ENCODE assay signal across 9 cellular contexts in the genomic region with DNA sequence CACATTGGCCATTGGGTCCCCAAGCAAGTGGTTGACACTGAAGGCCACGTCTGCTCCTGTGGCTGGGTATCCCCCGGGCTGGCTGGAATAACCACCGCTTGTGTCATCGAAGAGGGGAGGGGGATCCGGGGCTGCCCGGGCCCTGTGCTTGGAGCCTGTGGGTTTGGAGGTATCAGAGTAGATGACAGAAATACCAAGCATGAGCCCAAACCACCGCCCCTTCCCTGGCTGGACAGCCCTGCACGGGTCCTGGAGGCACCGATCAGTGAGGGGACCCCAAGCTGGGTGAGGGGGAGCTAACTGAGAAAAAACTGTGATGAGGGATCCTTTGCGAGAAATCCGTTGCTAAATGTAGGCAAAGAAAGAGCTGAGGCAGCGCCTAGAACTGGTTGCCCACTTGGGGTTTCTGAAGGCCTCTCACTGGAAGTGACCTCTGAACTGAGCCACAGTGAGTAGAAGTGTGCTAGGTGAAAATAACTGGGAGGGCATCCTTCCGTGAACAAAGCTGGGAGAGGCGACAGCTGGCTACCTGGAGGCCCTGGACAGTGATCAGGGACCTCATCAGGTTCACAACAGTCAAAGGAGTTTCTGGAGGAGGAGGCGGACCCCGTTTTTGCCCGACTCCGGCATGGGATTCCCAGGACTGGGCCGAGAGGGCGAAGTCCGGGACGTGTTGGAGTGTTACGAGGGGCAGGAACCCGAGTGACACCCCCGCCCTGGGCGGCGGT. TPM values are rescaled to one million over a fixed set of nuclear protein-coding genes. Genes with fewer than 3 reads are reported as not detected.
A peak's percentile ranks its signal among the peaks of the same experiment; 100 is the strongest.
DNase-seq lines count a peak whose midpoint lies in the region; ATAC-seq and TF ChIP-seq lines count a peak whose summit lies in the region.
"Had no signal": no experiment of that assay in that cellular context is flagged by ENCODE, and none has a peak within 500 bp of the region (broad histone marks: within the 10 kb centered on the region; RNA-seq: fewer than 3 reads in every experiment).

No MANE protein-coding gene starts in this region.

- H3K4me1 ChIP-seq in thoracic aorta (ENCODE audit: control insufficient read depth in 1 of 2, low read depth in 2 of 2), result peaks cover 22 to 41% of the 10 kb centered on the region in 2 donors

- H3K27me3 ChIP-seq in layer of hippocampus (ENCODE audit: control insufficient read depth, insufficient read depth, low read length) (peaks cover 2% of the 10 kb centered on the region), thoracic aorta (replicated peaks; ENCODE audit: insufficient read depth) (no peaks in the 10 kb centered on the region)

- ATAC-seq in HG03066 (IDR thresholded peaks at IDR 0.05; ENCODE audit: low read depth, unreplicated experiment) (peak; percentile 1), thoracic aorta (ENCODE audit: insufficient number of reproducible peaks, low FRiP score, low read depth) (no peak), HG03135 (IDR thresholded peaks at IDR 0.05; ENCODE audit: unreplicated experiment) (no peak)

- DNase-seq in thoracic aorta (ENCODE audit: low spot score), result no peak
- DNase-seq in GM19238 (ENCODE audit: insufficient read length, low spot score), result no peak
- no peak for DNase-seq in stimulated activated naive CD4-positive, alpha-beta T cell (lab: John Stamatoyannopoulos, UW)

- H3K4me3 ChIP-seq in thoracic aorta, result peak overlapping the region; percentile 71

- peaks cover 4% of the 10 kb centered on the region for H3K36me3 ChIP-seq in thoracic aorta

- TF ChIP-seq CTCF in C4-2B (conservative IDR thresholded peaks at IDR 0.05) (no peak), thoracic aorta (IDR thresholded peaks at IDR 0.05) (no peak)

- H3K9me3 ChIP-seq in thoracic aorta, result no peaks in the 10 kb centered on the region

- peak overlapping the region; percentile 91 for H3K27ac ChIP-seq in C4-2B
- H3K27ac ChIP-seq in angular gyrus (ENCODE audit: low read depth, low read length), result peak overlapping the region; percentile 100
- peak overlapping the region; percentile 94 for H3K27ac ChIP-seq in layer of hippocampus (ENCODE audit: low read depth, low read length)
- peak overlapping the region; percentile 73 to 81 for H3K27ac ChIP-seq in thoracic aorta

RNA-seq across cellular contexts. Expression of gene YIF1A, which starts 0.6 kb away (rescaled TPM):
- 100 to 1,000 TPM in 1 of 2 donors, 10 to 100 TPM in 1; 65.4 to 155 TPM for total RNA-seq in thoracic aorta

RNA-seq across cellular contexts. Expression of gene TMEM151A, which starts 3.4 kb away (rescaled TPM):
- total RNA-seq in thoracic aorta, result under 1 TPM in 1 of 2 donors, not detected in 1; 0.27 TPM

RNA-seq across cellular contexts. Expression of gene CNIH2, which starts 10.3 kb away (rescaled TPM):
- total RNA-seq in thoracic aorta, result not detected

RNA-seq across cellular contexts. Expression of gene RAB1B, which starts 19.9 kb away (rescaled TPM):
- total RNA-seq in thoracic aorta, result 10 to 100 TPM; 57.2 to 96.0 TPM

RNA-seq across cellular contexts. Expression of gene CD248, which starts 28.5 kb away (rescaled TPM):
- 10 to 100 TPM; 22.9 to 32.4 TPM for total RNA-seq in thoracic aorta
- total RNA-seq: NCI-H460 had no signal
